Comparison of ENCODE assay signal across 8 cellular contexts in genomic region chr2:208025037-208025813, GRCh38. TPM values are rescaled to one million over a fixed set of nuclear protein-coding genes. Genes with fewer than 3 reads are reported as not detected.
DNase-seq lines count a peak whose midpoint lies in the region; ATAC-seq, FAIRE-seq and TF ChIP-seq lines count a peak whose summit lies in the region.

A gene with protein sequence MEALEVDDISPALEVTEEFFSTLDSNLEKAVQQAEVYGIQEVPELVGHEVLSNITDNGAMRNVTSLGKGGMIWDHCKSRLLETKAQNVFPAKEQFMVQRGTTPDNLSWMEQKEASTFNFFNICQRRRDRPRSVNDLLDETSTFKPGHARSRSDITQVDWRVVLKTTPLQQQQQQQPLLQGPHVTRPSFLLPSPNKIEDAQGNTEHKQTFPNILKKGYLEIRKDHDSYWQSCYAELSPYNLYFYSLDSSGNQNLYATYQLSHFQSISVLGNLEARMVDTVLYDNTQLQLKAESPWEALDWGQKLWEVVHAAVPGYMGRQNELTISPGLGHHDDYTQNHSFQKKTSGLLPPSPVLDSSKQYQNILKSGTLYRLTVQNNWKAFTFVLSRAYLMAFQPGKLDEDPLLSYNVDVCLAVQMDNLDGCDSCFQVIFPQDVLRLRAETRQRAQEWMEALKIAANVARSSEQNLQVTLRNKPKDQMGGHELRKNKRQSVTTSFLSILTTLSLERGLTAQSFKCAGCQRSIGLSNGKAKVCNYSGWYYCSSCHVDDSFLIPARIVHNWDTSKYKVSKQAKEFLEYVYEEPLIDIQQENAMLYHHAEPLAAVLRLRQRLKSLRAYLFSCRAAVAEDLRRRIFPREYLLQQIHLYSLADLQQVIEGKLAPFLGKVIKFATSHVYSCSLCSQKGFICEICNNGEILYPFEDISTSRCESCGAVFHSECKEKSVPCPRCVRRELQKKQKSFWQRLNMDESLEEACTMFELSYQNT (minus strand): TSS chr2:208025527. CDS start chr2:208001639, 23,888 bp downstream.

- POLR2A ChIA-PET in CD4-positive, alpha-beta T cell (lab: Charles Lee) = interaction anchor here (0.8 to 3.2 kb wide), 11 partner anchors 10 to 1260 kb away, joined by 3 to 19 read pairs (median 4); partner anchors contain the start of genes CCNYL1, CREB1, FASTKD2 and KLF7

- peaks cover 12% of the 10 kb centered on the region for H3K36me3 Mint-ChIP-seq in CD4-positive, alpha-beta T cell (ENCODE audit: low read depth)
- H3K36me3 Mint-ChIP-seq in mesothelial cell of epicardium = no peaks in the 10 kb centered on the region

- peak; percentile 74 for ATAC-seq in CD4-positive, alpha-beta T cell (ENCODE audit: poor library complexity)
- peak; percentile 88 for ATAC-seq in GM19351 (IDR thresholded peaks at IDR 0.05; ENCODE audit: unreplicated experiment)
- peak; percentile 84 for ATAC-seq in HG03469 (IDR thresholded peaks at IDR 0.05; ENCODE audit: unreplicated experiment)

- peaks cover 21% of the 10 kb centered on the region for H3K4me1 Mint-ChIP-seq in CD4-positive, alpha-beta T cell (ENCODE audit: low read depth)
- peaks cover 16% of the 10 kb centered on the region for H3K4me1 Mint-ChIP-seq in mesothelial cell of epicardium

- no peaks in the 10 kb centered on the region for H3K27me3 Mint-ChIP-seq in CD4-positive, alpha-beta T cell
- no peaks in the 10 kb centered on the region for H3K27me3 Mint-ChIP-seq in mesothelial cell of epicardium (ENCODE audit: low read depth)

- CTCF ChIA-PET in CD4-positive, alpha-beta T cell (lab: Charles Lee) = interaction anchor here (0.8 to 1.3 kb wide), 4 partner anchors 15 to 400 kb away, joined by 3 to 5 read pairs (median 3); partner anchors contain the start of gene METTL21A

- intact Hi-C loops in CD4-positive, alpha-beta T cell (cut with DNase I, micrococcal nuclease) = loop anchor here (5.0 to 10.0 kb wide), 5 partner anchors 227 to 1263 kb away; partner anchors contain the start of genes CCNYL1 (in 1 of the 2), CREB1 (in 1 of the 2) and METTL21A (in 1 of the 2)

- no peaks in the 10 kb centered on the region for H3K27me3 ChIP-seq in CD4-positive, alpha-beta T cell (ENCODE audit: control insufficient read depth, insufficient read depth, low read length)

- peak; percentile 39 to 77 (median 65) for DNase-seq in CD4-positive, alpha-beta T cell
- peak; percentile 84 for DNase-seq in NOMO-1 treated with dmso at 0.1 percent for 144 hours (lab: John Stamatoyannopoulos, UW; ENCODE audit: unreplicated experiment)
- peak; percentile 41 for DNase-seq in activated CD8-positive, alpha-beta memory T cell treated with anti-CD3 and anti-CD28 coated beads, Interleukin-2, amount 50 U/mL, for 1 hour (ENCODE audit: extremely low read depth)
- DNase-seq in mesothelial cell of epicardium (ENCODE audit: low spot score in 2 of 2, unreplicated experiment in 2 of 2) = peak; percentile 70 to 87
- peak; percentile 71 to 72 for DNase-seq in stimulated activated CD8-positive, alpha-beta memory T cell treated with anti-CD3 and anti-CD28 coated beads, Interleukin-15, amount 100 ng/mL, for 48 hours (ENCODE audit: low read depth in 2 of 2)

- no peak for TF ChIP-seq CTCF in CD4-positive, alpha-beta T cell (IDR thresholded peaks at IDR 0.05)
- no peak for TF ChIP-seq CTCF in mesothelial cell of epicardium (IDR thresholded peaks at IDR 0.05; ENCODE audit: unreplicated experiment)

- peak within 1 kb of the TSS; percentile 89 for H3K4me3 Mint-ChIP-seq in CD4-positive, alpha-beta T cell
- peak within 1 kb of the TSS; percentile 84 for H3K4me3 Mint-ChIP-seq in mesothelial cell of epicardium

- peak; percentile 51 for FAIRE-seq in endometrium (lab: Jason Lieb, UNC)

- no peaks in the 10 kb centered on the region for H3K9me3 ChIP-seq in CD4-positive, alpha-beta T cell (ENCODE audit: control insufficient read depth, low read length)

- H3K27ac Mint-ChIP-seq in CD4-positive, alpha-beta T cell = peak within 1 kb of the TSS; percentile 92
- peak within 1 kb of the TSS; percentile 88 for H3K27ac Mint-ChIP-seq in mesothelial cell of epicardium

- H3K9me3 Mint-ChIP-seq in CD4-positive, alpha-beta T cell = no peaks in the 10 kb centered on the region
- H3K9me3 Mint-ChIP-seq in mesothelial cell of epicardium = no peaks in the 10 kb centered on the region

- peak within 1 kb of the TSS; percentile 63 for H3K27ac ChIP-seq in CD4-positive, alpha-beta T cell (ENCODE audit: low read depth, low read length)

RNA-seq across cellular contexts. Expression of the gene that starts here (rescaled TPM):
- total RNA-seq in CD4-positive, alpha-beta T cell = 10 to 100 TPM; 11.3 to 11.6 TPM
- 14.7 to 16.2 TPM (median 15.1 TPM) in 3 replicates for total RNA-seq in mesothelial cell of epicardium

Comparison
In these comparisons a context has a peak if more than half of its experiments do, and no peak if none do; other contexts are left out.
1. Peak in every context shown above with its lines: DNase-seq, ATAC-seq and H3K27ac ChIP-seq.